18 cellular contexts compared by ENCODE assay signal in genomic region chr19:10555613-10555979, GRCh38. TPM values are rescaled to one million over a fixed set of nuclear protein-coding genes. Genes with fewer than 3 reads are reported as not detected.
DNase-seq lines count a peak whose midpoint lies in the region; ATAC-seq and TF ChIP-seq lines count a peak whose summit lies in the region.
"Had no signal": no experiment of that assay in that cellular context is flagged by ENCODE, and none has a peak within 500 bp of the region (broad histone marks: within the 10 kb centered on the region; RNA-seq: fewer than 3 reads in every experiment).

No MANE protein-coding gene starts in this region.

- H3K27ac Mint-ChIP-seq in MCF 10A (ENCODE audit: low read depth, unreplicated experiment) (no peak overlapping the region), endodermal cell (no peak overlapping the region)

- TF ChIP-seq CTCF in breast epithelium (IDR thresholded peaks at IDR 0.05) = no peak
- TF ChIP-seq CTCF in MCF 10A (IDR thresholded peaks at IDR 0.05; ENCODE audit: unreplicated experiment) = no peak
- no peak for TF ChIP-seq CTCF in PC-3 (conservative IDR thresholded peaks at IDR 0.05; ENCODE audit: low read depth, low read length)
- peak; percentile 7 for TF ChIP-seq CTCF in endodermal cell (conservative IDR thresholded peaks at IDR 0.05)
- TF ChIP-seq CTCF in suprapubic skin (IDR thresholded peaks at IDR 0.05) = no peak

- no peak for TF ChIP-seq EP300 in suprapubic skin (IDR thresholded peaks at IDR 0.05)

- TF ChIP-seq POLR2A in breast epithelium (IDR thresholded peaks at IDR 0.05) (no peak), suprapubic skin (IDR thresholded peaks at IDR 0.05) (no peak)

- H3K9ac ChIP-seq in PC-3 (ENCODE audit: low read length) = no peak overlapping the region
- no peak overlapping the region for H3K9ac ChIP-seq in endodermal cell (ENCODE audit: extremely low read depth, low read length, poor library complexity, severe bottlenecking)

- no peaks in the 10 kb centered on the region for H3F3A ChIP-seq in PC-3 (ENCODE audit: low read length, unreplicated experiment)

- H3K4me2 ChIP-seq in PC-3 (ENCODE audit: low read length) = no peak overlapping the region

- POLR2A ChIA-PET in MCF 10A (lab: Yijun Ruan, JAX) = interaction anchor here (1.6 to 3.1 kb wide), 4 partner anchors 12 to 24 kb away, joined by 3 to 23 read pairs (median 5); partner anchors contain the start of genes CDKN2D and KRI1
- POLR2A ChIA-PET in PC-3 (lab: Charles Lee; ENCODE audit: unreplicated experiment) = no interaction called here

- H3K4me1 Mint-ChIP-seq in MCF 10A (ENCODE audit: insufficient read depth, unreplicated experiment) = no peaks in the 10 kb centered on the region
- no peaks in the 10 kb centered on the region for H3K4me1 Mint-ChIP-seq in endodermal cell

- H3K79me2 ChIP-seq in PC-3 (ENCODE audit: low read length) = no peaks in the 10 kb centered on the region

- no peaks in the 10 kb centered on the region for H3K9me2 ChIP-seq in PC-3 (replicated peaks; ENCODE audit: low read length)

- no peak overlapping the region for H2AFZ ChIP-seq in PC-3 (ENCODE audit: low read length)

- H3K27me3 ChIP-seq in breast epithelium = no peaks in the 10 kb centered on the region
- no peaks in the 10 kb centered on the region for H3K27me3 ChIP-seq in PC-3 (ENCODE audit: low read length)
- H3K27me3 ChIP-seq in endodermal cell (ENCODE audit: control insufficient read depth, insufficient read depth, low read length, poor library complexity, severe bottlenecking) = no peaks in the 10 kb centered on the region
- H3K27me3 ChIP-seq in suprapubic skin = no peaks in the 10 kb centered on the region
- H3K27me3 ChIP-seq: gastroesophageal sphincter had no signal

- DNase-seq in breast epithelium (ENCODE audit: low spot score in 2 of 2) (no peak), MCF 10A (ENCODE audit: unreplicated experiment) (no peak), PC-3 (no peak), endodermal cell (no peak), suprapubic skin (ENCODE audit: low spot score in 2 of 2) (no peak)
- no peak for DNase-seq in stimulated activated naive CD4-positive, alpha-beta T cell treated with Interleukin-2 at 50 U/mL for 16 hours (lab: John Stamatoyannopoulos, UW)
- DNase-seq: AML-193; central memory CD4-positive, alpha-beta T cell; GOT3; NCI-H2081 treated with DMSO at 0.1 percent for 48 hours; NCI-H774; stimulated activated CD4-positive, alpha-beta T cell treated with anti-CD3 and anti-CD28 coated beads, Interleukin-4, amount 100 ng/mL, for 24 hours had no signal

- H3K9me3 Mint-ChIP-seq in MCF 10A (ENCODE audit: unreplicated experiment) = no peaks in the 10 kb centered on the region
- H3K9me3 Mint-ChIP-seq in endodermal cell = no peaks in the 10 kb centered on the region

- WGBS in endodermal cell (ENCODE audit: insufficient coverage in 1 of 2, insufficient read length in 1 of 2), 2 experiments = 97 to 98% methylated on average over 4 to 7 of the region's 7 CpGs
- 54% methylated on average over 7 of the region's 7 CpGs for WGBS in suprapubic skin

- H3K4me1 ChIP-seq in breast epithelium (no peaks in the 10 kb centered on the region), PC-3 (ENCODE audit: insufficient read depth, low read length) (no peaks in the 10 kb centered on the region), endodermal cell (ENCODE audit: control insufficient read depth, insufficient read depth, low read length) (no peaks in the 10 kb centered on the region), suprapubic skin (peaks cover 42% of the 10 kb centered on the region)
- H3K4me1 ChIP-seq: gastroesophageal sphincter had no signal

- no peaks in the 10 kb centered on the region for H4K20me1 ChIP-seq in PC-3 (ENCODE audit: low read length)

- H3K27me3 Mint-ChIP-seq in MCF 10A (ENCODE audit: insufficient read depth, unreplicated experiment) = no peaks in the 10 kb centered on the region
- no peaks in the 10 kb centered on the region for H3K27me3 Mint-ChIP-seq in endodermal cell (ENCODE audit: insufficient read depth)

- H3K9me3 ChIP-seq in breast epithelium (no peaks in the 10 kb centered on the region), PC-3 (ENCODE audit: low read length) (no peaks in the 10 kb centered on the region), endodermal cell (ENCODE audit: control insufficient read depth, low read length) (no peaks in the 10 kb centered on the region), suprapubic skin (no peaks in the 10 kb centered on the region)
- H3K9me3 ChIP-seq: gastroesophageal sphincter had no signal

- H3K4me3 Mint-ChIP-seq in MCF 10A (ENCODE audit: unreplicated experiment) (no peak overlapping the region), endodermal cell (no peak overlapping the region)

- no peak overlapping the region for H3K4me3 ChIP-seq in breast epithelium
- H3K4me3 ChIP-seq in PC-3 (ENCODE audit: low read length) = no peak overlapping the region
- no peak overlapping the region for H3K4me3 ChIP-seq in endodermal cell (ENCODE audit: low read length)
- H3K4me3 ChIP-seq in suprapubic skin = no peak overlapping the region
- H3K4me3 ChIP-seq: gastroesophageal sphincter had no signal

- peaks cover 87% of the 10 kb centered on the region for H3K36me3 Mint-ChIP-seq in MCF 10A (ENCODE audit: insufficient read depth, unreplicated experiment)
- H3K36me3 Mint-ChIP-seq in endodermal cell (ENCODE audit: low read depth) = peaks cover 69% of the 10 kb centered on the region

- CTCF ChIA-PET in MCF 10A (lab: Yijun Ruan, JAX) = interaction anchor here (0.6 to 1.5 kb wide), 8 partner anchors 9 to 364 kb away, joined by 3 to 9 read pairs (median 4); no protein-coding TSS in a partner anchor
- CTCF ChIA-PET in PC-3 (lab: Charles Lee) = interaction anchor here (0.6 kb wide), 1 partner anchor 50 kb away, joined by 6 read pairs; no protein-coding TSS in a partner anchor

- ATAC-seq in PC-3 = no peak
- no peak for ATAC-seq in HG02571 (IDR thresholded peaks at IDR 0.05; ENCODE audit: unreplicated experiment)
- ATAC-seq in HG02981 (IDR thresholded peaks at IDR 0.05; ENCODE audit: unreplicated experiment) = no peak
- ATAC-seq: gastroesophageal sphincter, sciatic nerve had no signal

- H3K36me3 ChIP-seq in breast epithelium = peaks cover 4% of the 10 kb centered on the region
- peaks cover 49% of the 10 kb centered on the region for H3K36me3 ChIP-seq in PC-3 (ENCODE audit: low read depth, low read length)
- peaks cover 68% of the 10 kb centered on the region for H3K36me3 ChIP-seq in endodermal cell (ENCODE audit: control insufficient read depth, insufficient read depth, low read length)
- peaks cover 91% of the 10 kb centered on the region for H3K36me3 ChIP-seq in suprapubic skin

- BruUV-seq in MCF 10A (replicated peaks; lab: Mats Ljungman, UMichigan) = no TSS peak
- BruUV-seq in PC-3 (replicated peaks; lab: Mats Ljungman, UMichigan) = TSS peak; percentile 22

- H3K27ac ChIP-seq in breast epithelium (peak overlapping the region; percentile 64 to 76), PC-3 (ENCODE audit: low read length) (no peak overlapping the region), endodermal cell (ENCODE audit: low read depth, low read length) (peak overlapping the region; percentile 16), suprapubic skin (peak overlapping the region; percentile 50)
- H3K27ac ChIP-seq: gastroesophageal sphincter had no signal

- intact Hi-C loops in breast epithelium (cut with DNase I; ENCODE audit: low total_unique reads) (no loop called here), MCF 10A (cut with micrococcal nuclease) (no loop called here), PC-3 (cut with micrococcal nuclease) (no loop called here)

RNA-seq across cellular contexts. Expression of gene KRI1, which starts 10.2 kb away (rescaled TPM):
- total RNA-seq in breast epithelium (10 to 100 TPM; 16.4 to 23.6 (median 17.6) TPM), MCF 10A (2022) (23.3 and 27.4 TPM in 2 replicates), PC-3 (2014; rRNA removed) (52.9 and 72.6 TPM in 2 replicates), endodermal cell (10 to 100 TPM; 45.2 to 47.7 TPM), suprapubic skin (10 to 100 TPM; 19.1 to 46.9 (median 24.5) TPM)
- polyA plus RNA-seq in endodermal cell (2013, experiment 1 of 2) = 29.4 TPM
- 27.3 TPM for polyA plus RNA-seq in endodermal cell (2013, experiment 2 of 2)

RNA-seq across cellular contexts. Expression of gene ATG4D, which starts 11.9 kb away (rescaled TPM):
- total RNA-seq in breast epithelium (10 to 100 TPM; 13.1 to 18.0 (median 16.1) TPM), MCF 10A (2022) (22.6 and 36.8 TPM in 2 replicates), PC-3 (2014; rRNA removed) (53.2 and 65.9 TPM in 2 replicates), endodermal cell (10 to 100 TPM; 37.9 to 44.8 TPM), suprapubic skin (10 to 100 TPM; 52.2 to 80.8 (median 63.6) TPM)
- polyA plus RNA-seq in endodermal cell (2013, experiment 1 of 2) = 30.8 TPM
- polyA plus RNA-seq in endodermal cell (2013, experiment 2 of 2) = 29.5 TPM

RNA-seq across cellular contexts. Expression of gene CDKN2D, which starts 13.2 kb away (rescaled TPM):
- 1 to 10 TPM; 5.3 to 9.4 (median 8.8) TPM for total RNA-seq in breast epithelium
- 2.5 and 2.6 TPM in 2 replicates for total RNA-seq in MCF 10A (2022)
- 17.1 and 22.5 TPM in 2 replicates for total RNA-seq in PC-3 (2014; rRNA removed)
- total RNA-seq in endodermal cell = 1 to 10 TPM; 3.5 to 4.6 TPM
- polyA plus RNA-seq in endodermal cell (2013, experiment 1 of 2) = 20.0 TPM
- polyA plus RNA-seq in endodermal cell (2013, experiment 2 of 2) = 18.2 TPM
- 10 to 100 TPM in 2 of 4 donors, 1 to 10 TPM in 2; 8.9 to 11.6 (median 10.3) TPM for total RNA-seq in suprapubic skin

RNA-seq across cellular contexts. Expression of gene AP1M2, which starts 31.5 kb away (rescaled TPM):
- total RNA-seq in breast epithelium (10 to 100 TPM in 2 of 3 donors, not detected in 1; 34.1 to 49.9 TPM), MCF 10A (2022) (1.8 and 6.1 TPM in 2 replicates), PC-3 (2014; rRNA removed) (43.9 and 50.0 TPM in 2 replicates), endodermal cell (100 to 1,000 TPM; 132 to 146 TPM), suprapubic skin (10 to 100 TPM; 28.9 to 65.9 (median 59.1) TPM)
- polyA plus RNA-seq in endodermal cell (2013, experiment 1 of 2) = 4.8 TPM
- 4.2 TPM for polyA plus RNA-seq in endodermal cell (2013, experiment 2 of 2)
- total RNA-seq: lung microvascular endothelial cell; sciatic nerve; T-helper 2 cell treated with Interferon-gamma antibody and Interleukin-4, amounts not matched to agents 100 ng/mL and 5 ng/mL, for 36 hours had no signal

RNA-seq across cellular contexts. Expression of gene S1PR5, which starts 38.3 kb away (rescaled TPM):
- total RNA-seq in breast epithelium (1 to 10 TPM in 1 of 3 donors, under 1 TPM in 2; 0.16 to 1.2 (median 0.66) TPM), MCF 10A (2022) (not detected in 2 replicates), PC-3 (2014; rRNA removed) (2.4 and 4.1 TPM in 2 replicates), endodermal cell (1 to 10 TPM; 1.2 to 5.1 TPM), suprapubic skin (10 to 100 TPM; 19.2 to 63.8 (median 26.8) TPM)
- 1.6 TPM for polyA plus RNA-seq in endodermal cell (2013, experiment 1 of 2)
- polyA plus RNA-seq in endodermal cell (2013, experiment 2 of 2) = 1.6 TPM
- total RNA-seq: T-helper 2 cell treated with Interferon-gamma antibody and Interleukin-4, amounts not matched to agents 100 ng/mL and 5 ng/mL, for 36 hours had no signal
